In genomic region chr10:94403823-94404228, GRCh38 we compare ENCODE assay signal across 1 cellular context.
TF ChIP-seq lines count a peak whose summit lies in the region.

No MANE protein-coding gene starts in this region.

TF ChIP-seq in HEK293, 187 proteins besides CTCF, POLR2A, EP300 and RAD21 (continued from another document):
- TF ChIP-seq REST (tag by site-specific recombination; IDR thresholded peaks at IDR 0.05), result 0 out of 2 replicates have a peak, but pooled peaks have one; percentile 63
- TF ChIP-seq GLIS1 (tag by site-specific recombination; IDR thresholded peaks at IDR 0.05), result peak; percentile 12; the same call in 1 of the 2 replicates
- TF ChIP-seq SP7 (tag by site-specific recombination; IDR thresholded peaks at IDR 0.05), result peak; percentile 29; the same call in 1 of the 2 replicates
- peak; percentile 40 for TF ChIP-seq FEZF1 (tag by site-specific recombination; IDR thresholded peaks at IDR 0.05)
- TF ChIP-seq KLF8 (tag by site-specific recombination; IDR thresholded peaks at IDR 0.05), result 0 out of 2 replicates have a peak, but pooled peaks have one; percentile 18
- no peak for TF ChIP-seq ZBTB17 (tag by site-specific recombination; IDR thresholded peaks at IDR 0.05)
- TF ChIP-seq ZNF629 (tag by site-specific recombination; IDR thresholded peaks at IDR 0.05), result no peak
